Comparison of ENCODE assay signal across 16 cellular contexts in the genomic region with DNA sequence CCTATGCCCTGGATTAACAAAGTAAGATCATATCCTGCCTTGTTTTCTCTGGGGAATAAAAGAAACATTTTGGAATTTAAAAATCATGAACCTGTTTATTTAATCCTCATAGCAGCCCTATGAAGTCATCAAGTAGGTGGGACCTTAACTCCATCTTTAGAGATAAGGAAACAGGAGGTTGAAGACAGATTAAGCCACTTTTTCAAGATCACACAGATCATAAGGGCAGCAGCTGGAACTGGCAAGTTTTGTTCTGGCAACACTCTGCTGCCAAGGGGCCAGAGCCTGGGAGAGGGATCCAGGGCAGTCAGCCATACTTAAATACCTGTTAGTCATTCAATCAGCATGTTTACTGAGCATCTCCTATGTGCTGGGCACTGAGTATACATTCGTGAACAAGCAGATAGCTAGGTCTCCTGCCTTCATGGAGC.
DNase-seq lines count a peak whose midpoint lies in the region; TF ChIP-seq lines count a peak whose summit lies in the region.
"Had no signal": no experiment of that assay in that cellular context is flagged by ENCODE, and none has a peak within 500 bp of the region (broad histone marks: within the 10 kb centered on the region; RNA-seq: fewer than 3 reads in every experiment).

No MANE protein-coding gene starts in this region.

- CTCF ChIA-PET in PC-9 (lab: Charles Lee), result no interaction called here

- no peaks in the 10 kb centered on the region for H4K20me1 ChIP-seq in PC-9 (ENCODE audit: insufficient read depth)

- H3K27me3 ChIP-seq in PC-9 (ENCODE audit: insufficient read depth, low read depth), result no peaks in the 10 kb centered on the region

- H3F3A ChIP-seq in PC-9 (ENCODE audit: insufficient read depth, low read depth), result peaks cover 10% of the 10 kb centered on the region; the same call in 1 of the 2 replicates

- H3K9me2 ChIP-seq in PC-9 (ENCODE audit: insufficient read depth), result no peaks in the 10 kb centered on the region

- H3K27ac ChIP-seq in PC-9, result no peak overlapping the region

- H3K4me1 ChIP-seq in PC-9 (replicated peaks; ENCODE audit: insufficient read depth), result peaks cover 15% of the 10 kb centered on the region

- intact Hi-C loops in PC-9 (cut with micrococcal nuclease; ENCODE audit: unreplicated experiment), result no loop called here

- H3K9me3 ChIP-seq in PC-9 (ENCODE audit: insufficient read depth, low read depth), result no peaks in the 10 kb centered on the region

- BruUV-seq in PC-9 (replicated peaks; lab: Mats Ljungman, UMichigan), result no TSS peak

- POLR2A ChIA-PET in PC-9 (lab: Charles Lee; ENCODE audit: unreplicated experiment), result no interaction called here

- H3K36me3 ChIP-seq in PC-9 (ENCODE audit: low read depth), result no peaks in the 10 kb centered on the region

- H2AFZ ChIP-seq in PC-9, result no peak overlapping the region

- no peak overlapping the region for H3K4me2 ChIP-seq in PC-9

- no peak overlapping the region for H3K4me3 ChIP-seq in PC-9

- no peak for TF ChIP-seq CTCF in PC-9 (conservative IDR thresholded peaks at IDR 0.05)

- no peaks in the 10 kb centered on the region for H3K79me2 ChIP-seq in PC-9 (ENCODE audit: low read depth)

- DNase-seq in EH (ENCODE audit: low read depth) (peak; percentile 55), PC-9 (peak; percentile 15 to 64), fibroblast of peridontal ligament (ENCODE audit: extremely low read depth) (peak; percentile 80), renal cortical epithelial cell (ENCODE audit: low read depth) (peak; percentile 57), C1 segment of cervical spinal cord (lab: John Stamatoyannopoulos, UW) (no peak), DMS153 (lab: John Stamatoyannopoulos, UW) (no peak), MV-4-11 (lab: John Stamatoyannopoulos, UW) (no peak), D341Med (ENCODE audit: low spot score) (no peak)
- DNase-seq: activated CD4-positive, CD25-positive, alpha-beta regulatory T cell treated with anti-CD3 and anti-CD28 coated beads, Interleukin-2, amount 50 U/mL, for 72 hours; activated naive CD8-positive, alpha-beta T cell treated with anti-CD3 and anti-CD28 coated beads, Interleukin-2, amount 50 U/mL, for 24 hours; activated T-cell treated with anti-CD3 and anti-CD28 coated beads for 4 hours; islet precursor cell; NCI-H1105; NCI-H510A treated with DMSO at 0.1 percent for 48 hours; stimulated activated naive CD8-positive, alpha-beta T cell treated with anti-CD3 and anti-CD28 coated beads, Interleukin-15, amount 100 ng/mL, for 72 hours; T-helper 1 cell had no signal

Comparison
In these comparisons a context has a peak if more than half of its experiments do, and no peak if none do; other contexts are left out.
1. DNase-seq: peak in EH (single experiment), PC-9 (2 of 2), fibroblast of peridontal ligament (single experiment) and renal cortical epithelial cell (single experiment); none in C1 segment of cervical spinal cord (0 of 14), DMS153 (single experiment), MV-4-11 (single experiment) and D341Med (single experiment).